ENCODE assay signal across 1 cellular context in the genomic region with DNA sequence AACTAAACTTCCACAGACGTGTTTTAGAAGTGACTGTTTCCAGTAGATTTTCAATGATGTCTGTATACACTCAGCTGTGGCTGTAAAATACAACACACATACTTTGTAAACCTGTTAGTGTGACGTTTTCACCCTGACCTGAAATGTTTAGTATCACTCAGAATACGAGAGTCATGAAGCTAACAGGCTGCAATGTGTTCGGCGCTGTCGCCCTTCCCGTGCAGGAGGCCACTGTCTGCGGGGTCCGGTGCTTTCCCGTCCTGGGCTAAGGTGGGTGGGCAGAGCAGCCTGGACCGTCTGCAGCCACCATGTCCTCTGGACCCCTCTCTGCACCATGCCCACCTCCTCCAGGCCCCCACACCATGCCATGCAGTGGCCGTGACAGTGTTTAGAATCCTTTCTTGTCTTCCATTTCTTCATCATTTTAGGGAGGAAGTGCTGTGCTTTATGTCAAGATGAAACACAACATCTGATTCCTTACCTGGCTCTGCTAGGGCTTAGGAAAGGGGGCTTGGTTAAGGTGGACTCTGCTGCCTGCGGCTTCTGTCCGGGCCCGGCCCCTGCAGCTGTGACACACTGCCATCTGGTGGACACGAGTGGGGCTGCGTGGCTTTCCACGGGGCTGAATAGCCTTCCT.
TF ChIP-seq lines count a peak whose summit lies in the region.

No MANE protein-coding gene starts in this region.

TF ChIP-seq in GM12878, 131 proteins besides CTCF, POLR2A, EP300 and RAD21 (continued from another document):
- TF ChIP-seq, protein P1, sequence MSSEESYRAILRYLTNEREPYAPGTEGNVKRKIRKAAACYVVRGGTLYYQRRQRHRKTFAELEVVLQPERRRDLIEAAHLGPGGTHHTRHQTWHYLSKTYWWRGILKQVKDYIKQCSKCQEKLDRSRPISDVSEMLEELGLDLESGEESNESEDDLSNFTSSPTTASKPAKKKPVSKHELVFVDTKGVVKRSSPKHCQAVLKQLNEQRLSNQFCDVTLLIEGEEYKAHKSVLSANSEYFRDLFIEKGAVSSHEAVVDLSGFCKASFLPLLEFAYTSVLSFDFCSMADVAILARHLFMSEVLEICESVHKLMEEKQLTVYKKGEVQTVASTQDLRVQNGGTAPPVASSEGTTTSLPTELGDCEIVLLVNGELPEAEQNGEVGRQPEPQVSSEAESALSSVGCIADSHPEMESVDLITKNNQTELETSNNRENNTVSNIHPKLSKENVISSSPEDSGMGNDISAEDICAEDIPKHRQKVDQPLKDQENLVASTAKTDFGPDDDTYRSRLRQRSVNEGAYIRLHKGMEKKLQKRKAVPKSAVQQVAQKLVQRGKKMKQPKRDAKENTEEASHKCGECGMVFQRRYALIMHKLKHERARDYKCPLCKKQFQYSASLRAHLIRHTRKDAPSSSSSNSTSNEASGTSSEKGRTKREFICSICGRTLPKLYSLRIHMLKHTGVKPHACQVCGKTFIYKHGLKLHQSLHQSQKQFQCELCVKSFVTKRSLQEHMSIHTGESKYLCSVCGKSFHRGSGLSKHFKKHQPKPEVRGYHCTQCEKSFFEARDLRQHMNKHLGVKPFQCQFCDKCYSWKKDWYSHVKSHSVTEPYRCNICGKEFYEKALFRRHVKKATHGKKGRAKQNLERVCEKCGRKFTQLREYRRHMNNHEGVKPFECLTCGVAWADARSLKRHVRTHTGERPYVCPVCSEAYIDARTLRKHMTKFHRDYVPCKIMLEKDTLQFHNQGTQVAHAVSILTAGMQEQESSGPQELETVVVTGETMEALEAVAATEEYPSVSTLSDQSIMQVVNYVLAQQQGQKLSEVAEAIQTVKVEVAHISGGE (CRISPR knock-in tag; IDR thresholded peaks at IDR 0.05): no peak
- TF ChIP-seq YY1 (IDR thresholded peaks at IDR 0.05; ENCODE audit: low read depth, low read length): peak; percentile 67
- TF ChIP-seq, protein P2, sequence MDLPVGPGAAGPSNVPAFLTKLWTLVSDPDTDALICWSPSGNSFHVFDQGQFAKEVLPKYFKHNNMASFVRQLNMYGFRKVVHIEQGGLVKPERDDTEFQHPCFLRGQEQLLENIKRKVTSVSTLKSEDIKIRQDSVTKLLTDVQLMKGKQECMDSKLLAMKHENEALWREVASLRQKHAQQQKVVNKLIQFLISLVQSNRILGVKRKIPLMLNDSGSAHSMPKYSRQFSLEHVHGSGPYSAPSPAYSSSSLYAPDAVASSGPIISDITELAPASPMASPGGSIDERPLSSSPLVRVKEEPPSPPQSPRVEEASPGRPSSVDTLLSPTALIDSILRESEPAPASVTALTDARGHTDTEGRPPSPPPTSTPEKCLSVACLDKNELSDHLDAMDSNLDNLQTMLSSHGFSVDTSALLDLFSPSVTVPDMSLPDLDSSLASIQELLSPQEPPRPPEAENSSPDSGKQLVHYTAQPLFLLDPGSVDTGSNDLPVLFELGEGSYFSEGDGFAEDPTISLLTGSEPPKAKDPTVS (IDR thresholded peaks at IDR 0.05; ENCODE audit: low read depth, low read length): no peak
- no peak for TF ChIP-seq ETV6 (conservative IDR thresholded peaks at IDR 0.05 in 1 of 2, IDR thresholded peaks at IDR 0.05 in 1 of 2; ENCODE audit: borderline replicate concordance in 1 of 2, low read depth in 1 of 2)
- TF ChIP-seq RELA (IDR thresholded peaks at IDR 0.05; ENCODE audit: borderline replicate concordance, partially characterized antibody): peak; percentile 17
- no peak for TF ChIP-seq FOXM1 (IDR thresholded peaks at IDR 0.05; ENCODE audit: low read depth, low read length)
- TF ChIP-seq KAT2A (conservative IDR thresholded peaks at IDR 0.05; ENCODE audit: control insufficient read depth, low read depth, low read length): no peak
- TF ChIP-seq RUNX3 (IDR thresholded peaks at IDR 0.05; ENCODE audit: low read length): peak; percentile 29
- TF ChIP-seq ZSCAN29 (IDR thresholded peaks at IDR 0.05): no peak
- TF ChIP-seq MEF2B (IDR thresholded peaks at IDR 0.05; ENCODE audit: partially characterized antibody, poor library complexity, severe bottlenecking): no peak
- 0 out of 2 replicates have a peak, but pooled peaks have one; percentile 40 for TF ChIP-seq CHD2 (IDR thresholded peaks at IDR 0.05; ENCODE audit: borderline replicate concordance, low read depth, low read length)
- TF ChIP-seq PAX5 (IDR thresholded peaks at IDR 0.05; ENCODE audit: borderline replicate concordance, low read depth, low read length): no peak
- no peak for TF ChIP-seq SPI1 (IDR thresholded peaks at IDR 0.05; ENCODE audit: borderline replicate concordance, insufficient read depth, low read depth, low read length)
- no peak for TF ChIP-seq IRF4 (IDR thresholded peaks at IDR 0.05; ENCODE audit: low read depth, low read length)
- TF ChIP-seq, protein P3, sequence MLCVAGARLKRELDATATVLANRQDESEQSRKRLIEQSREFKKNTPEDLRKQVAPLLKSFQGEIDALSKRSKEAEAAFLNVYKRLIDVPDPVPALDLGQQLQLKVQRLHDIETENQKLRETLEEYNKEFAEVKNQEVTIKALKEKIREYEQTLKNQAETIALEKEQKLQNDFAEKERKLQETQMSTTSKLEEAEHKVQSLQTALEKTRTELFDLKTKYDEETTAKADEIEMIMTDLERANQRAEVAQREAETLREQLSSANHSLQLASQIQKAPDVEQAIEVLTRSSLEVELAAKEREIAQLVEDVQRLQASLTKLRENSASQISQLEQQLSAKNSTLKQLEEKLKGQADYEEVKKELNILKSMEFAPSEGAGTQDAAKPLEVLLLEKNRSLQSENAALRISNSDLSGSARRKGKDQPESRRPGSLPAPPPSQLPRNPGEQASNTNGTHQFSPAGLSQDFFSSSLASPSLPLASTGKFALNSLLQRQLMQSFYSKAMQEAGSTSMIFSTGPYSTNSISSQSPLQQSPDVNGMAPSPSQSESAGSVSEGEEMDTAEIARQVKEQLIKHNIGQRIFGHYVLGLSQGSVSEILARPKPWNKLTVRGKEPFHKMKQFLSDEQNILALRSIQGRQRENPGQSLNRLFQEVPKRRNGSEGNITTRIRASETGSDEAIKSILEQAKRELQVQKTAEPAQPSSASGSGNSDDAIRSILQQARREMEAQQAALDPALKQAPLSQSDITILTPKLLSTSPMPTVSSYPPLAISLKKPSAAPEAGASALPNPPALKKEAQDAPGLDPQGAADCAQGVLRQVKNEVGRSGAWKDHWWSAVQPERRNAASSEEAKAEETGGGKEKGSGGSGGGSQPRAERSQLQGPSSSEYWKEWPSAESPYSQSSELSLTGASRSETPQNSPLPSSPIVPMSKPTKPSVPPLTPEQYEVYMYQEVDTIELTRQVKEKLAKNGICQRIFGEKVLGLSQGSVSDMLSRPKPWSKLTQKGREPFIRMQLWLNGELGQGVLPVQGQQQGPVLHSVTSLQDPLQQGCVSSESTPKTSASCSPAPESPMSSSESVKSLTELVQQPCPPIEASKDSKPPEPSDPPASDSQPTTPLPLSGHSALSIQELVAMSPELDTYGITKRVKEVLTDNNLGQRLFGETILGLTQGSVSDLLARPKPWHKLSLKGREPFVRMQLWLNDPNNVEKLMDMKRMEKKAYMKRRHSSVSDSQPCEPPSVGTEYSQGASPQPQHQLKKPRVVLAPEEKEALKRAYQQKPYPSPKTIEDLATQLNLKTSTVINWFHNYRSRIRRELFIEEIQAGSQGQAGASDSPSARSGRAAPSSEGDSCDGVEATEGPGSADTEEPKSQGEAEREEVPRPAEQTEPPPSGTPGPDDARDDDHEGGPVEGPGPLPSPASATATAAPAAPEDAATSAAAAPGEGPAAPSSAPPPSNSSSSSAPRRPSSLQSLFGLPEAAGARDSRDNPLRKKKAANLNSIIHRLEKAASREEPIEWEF (IDR thresholded peaks at IDR 0.05; ENCODE audit: insufficient replicate concordance, low read depth, low read length): no peak
- 0 out of 2 replicates have a peak, but pooled peaks have one; percentile 28 for TF ChIP-seq ZNF207 (IDR thresholded peaks at IDR 0.05; ENCODE audit: borderline replicate concordance)
- TF ChIP-seq NR2C1 (IDR thresholded peaks at IDR 0.05): no peak
- no peak for TF ChIP-seq CBFB (IDR thresholded peaks at IDR 0.05; ENCODE audit: low read depth)
- no peak for TF ChIP-seq SRF (IDR thresholded peaks at IDR 0.05; ENCODE audit: low read depth in 2 of 2, low read length in 2 of 2)
- TF ChIP-seq, protein P4, sequence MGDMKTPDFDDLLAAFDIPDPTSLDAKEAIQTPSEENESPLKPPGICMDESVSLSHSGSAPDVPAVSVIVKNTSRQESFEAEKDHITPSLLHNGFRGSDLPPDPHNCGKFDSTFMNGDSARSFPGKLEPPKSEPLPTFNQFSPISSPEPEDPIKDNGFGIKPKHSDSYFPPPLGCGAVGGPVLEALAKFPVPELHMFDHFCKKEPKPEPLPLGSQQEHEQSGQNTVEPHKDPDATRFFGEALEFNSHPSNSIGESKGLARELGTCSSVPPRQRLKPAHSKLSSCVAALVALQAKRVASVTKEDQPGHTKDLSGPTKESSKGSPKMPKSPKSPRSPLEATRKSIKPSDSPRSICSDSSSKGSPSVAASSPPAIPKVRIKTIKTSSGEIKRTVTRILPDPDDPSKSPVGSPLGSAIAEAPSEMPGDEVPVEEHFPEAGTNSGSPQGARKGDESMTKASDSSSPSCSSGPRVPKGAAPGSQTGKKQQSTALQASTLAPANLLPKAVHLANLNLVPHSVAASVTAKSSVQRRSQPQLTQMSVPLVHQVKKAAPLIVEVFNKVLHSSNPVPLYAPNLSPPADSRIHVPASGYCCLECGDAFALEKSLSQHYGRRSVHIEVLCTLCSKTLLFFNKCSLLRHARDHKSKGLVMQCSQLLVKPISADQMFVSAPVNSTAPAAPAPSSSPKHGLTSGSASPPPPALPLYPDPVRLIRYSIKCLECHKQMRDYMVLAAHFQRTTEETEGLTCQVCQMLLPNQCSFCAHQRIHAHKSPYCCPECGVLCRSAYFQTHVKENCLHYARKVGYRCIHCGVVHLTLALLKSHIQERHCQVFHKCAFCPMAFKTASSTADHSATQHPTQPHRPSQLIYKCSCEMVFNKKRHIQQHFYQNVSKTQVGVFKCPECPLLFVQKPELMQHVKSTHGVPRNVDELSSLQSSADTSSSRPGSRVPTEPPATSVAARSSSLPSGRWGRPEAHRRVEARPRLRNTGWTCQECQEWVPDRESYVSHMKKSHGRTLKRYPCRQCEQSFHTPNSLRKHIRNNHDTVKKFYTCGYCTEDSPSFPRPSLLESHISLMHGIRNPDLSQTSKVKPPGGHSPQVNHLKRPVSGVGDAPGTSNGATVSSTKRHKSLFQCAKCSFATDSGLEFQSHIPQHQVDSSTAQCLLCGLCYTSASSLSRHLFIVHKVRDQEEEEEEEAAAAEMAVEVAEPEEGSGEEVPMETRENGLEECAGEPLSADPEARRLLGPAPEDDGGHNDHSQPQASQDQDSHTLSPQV (IDR thresholded peaks at IDR 0.05): no peak
- TF ChIP-seq POLR2AphosphoS2 (IDR thresholded peaks at IDR 0.05; ENCODE audit: low read depth, low read length): no peak
- TF ChIP-seq CHD4 (IDR thresholded peaks at IDR 0.05): no peak
- TF ChIP-seq HDGF (IDR thresholded peaks at IDR 0.05): peak; percentile 50; the same call in 1 of the 2 replicates
- no peak for TF ChIP-seq NR2F1 (conservative IDR thresholded peaks at IDR 0.05)
- 0 out of 2 replicates have a peak, but pooled peaks have one; percentile 23 for TF ChIP-seq SMARCA5 (IDR thresholded peaks at IDR 0.05)
- no peak for TF ChIP-seq GABPA (IDR thresholded peaks at IDR 0.05; ENCODE audit: low read depth)
- no peak for TF ChIP-seq MTA2 (IDR thresholded peaks at IDR 0.05; ENCODE audit: low read depth)
- TF ChIP-seq TBL1XR1 (IDR thresholded peaks at IDR 0.05; ENCODE audit: low read depth, low read length): no peak
- no peak for TF ChIP-seq RFX5 (IDR thresholded peaks at IDR 0.05; ENCODE audit: low read depth, low read length)
- peak; percentile 97 for TF ChIP-seq SMC3 (IDR thresholded peaks at IDR 0.05; ENCODE audit: borderline replicate concordance, low read length)
